In genomic region chr4:60189286-60189685, GRCh38 we compare ENCODE assay signal across 35 cellular contexts.
DNase-seq lines count a peak whose midpoint lies in the region; ATAC-seq, FAIRE-seq and TF ChIP-seq lines count a peak whose summit lies in the region.
"Had no signal": no experiment of that assay in that cellular context is flagged by ENCODE, and none has a peak within 500 bp of the region (broad histone marks: within the 10 kb centered on the region; RNA-seq: fewer than 3 reads in every experiment).

No MANE protein-coding gene starts in this region.

- H3K4me1 ChIP-seq in HepG2 (ENCODE audit: insufficient read depth, low read length) = no peaks in the 10 kb centered on the region
- H3K4me1 ChIP-seq in right lobe of liver = no peaks in the 10 kb centered on the region
- no peaks in the 10 kb centered on the region for H3K4me1 ChIP-seq in HEK293 (ENCODE audit: control insufficient read depth, insufficient read depth, low read length)
- H3K4me1 ChIP-seq in GM12878 (ENCODE audit: control insufficient read depth, insufficient read depth, low read length) = no peaks in the 10 kb centered on the region
- H3K4me1 ChIP-seq in K562 (replicated peaks in 1 of 2; ENCODE audit: control insufficient read depth in 2 of 2, insufficient read depth in 2 of 2, low read length in 2 of 2) = no peaks in the 10 kb centered on the region
- H3K4me1 ChIP-seq: A549; BE2C; BLaER1; BLaER1 treated with 17β-estradiol and CSF1 and Interleukin-3, amounts not matched to agents 10 nM and 100 nM; Caco-2 had no signal

- CTCF ChIA-PET in HepG2 (lab: Yijun Ruan, JAX; ENCODE audit: low intra/inter-chr PET ratio, low total read pairs) (no interaction called here), HEK293 (lab: Yijun Ruan, JAX) (interaction anchor here (1.4 kb wide), 1 partner anchor 11 kb away, joined by 4 read pairs; no protein-coding TSS in a partner anchor), GM12878 (lab: Yijun Ruan, JAX) (no interaction called here), K562 (lab: Yijun Ruan, JAX; ENCODE audit: low intra/inter-chr PET ratio) (no interaction called here)

- TF ChIP-seq POLR2A in HepG2 (IDR thresholded peaks at IDR 0.05; ENCODE audit: insufficient read depth in 1 of 2, low read depth in 2 of 2, low read length in 2 of 2) (no peak), right lobe of liver (IDR thresholded peaks at IDR 0.05) (no peak), GM12878 (IDR thresholded peaks at IDR 0.05; ENCODE audit: low read depth, low read length) (no peak), K562 (conservative IDR thresholded peaks at IDR 0.05) (no peak)

- under 1% methylated on average over 5 of the region's 5 CpGs for WGBS in HepG2 (ENCODE audit: low lambda C conversion rate)
- WGBS in right lobe of liver (ENCODE audit: insufficient coverage, low coverage, low lambda C conversion rate, missing lambda C conversion rate) = 55% methylated on average over 5 of the region's 5 CpGs
- WGBS in GM12878 (ENCODE audit: insufficient coverage, insufficient replicate concordance, low lambda C conversion rate, missing lambda C conversion rate) = 35% methylated on average over 5 of the region's 5 CpGs
- 2% methylated on average over 5 of the region's 5 CpGs for WGBS in K562 (ENCODE audit: insufficient coverage, low coverage, missing lambda C conversion rate)

- H2AFZ ChIP-seq in HepG2 (ENCODE audit: low read length) = no peak overlapping the region
- H2AFZ ChIP-seq in GM12878 (ENCODE audit: control insufficient read depth, low read depth, low read length) = no peak overlapping the region
- H2AFZ ChIP-seq in K562 (ENCODE audit: low read depth, low read length) = no peak overlapping the region

- SMC1A ChIA-PET in GM12878 (lab: Charles Lee; ENCODE audit: uncharacterized antibody, unreplicated experiment) = interaction anchor here (0.6 kb wide), 1 partner anchor 77 kb away, joined by 3 read pairs; no protein-coding TSS in a partner anchor

- DNase-seq in HepG2 (ENCODE audit: low spot score) = no peak
- no peak for DNase-seq in right lobe of liver
- no peak for DNase-seq in GM12878 (ENCODE audit: low read depth, low spot score)
- no peak for DNase-seq in K562 (ENCODE audit: extremely low read depth in 1 of 4, low spot score in 3 of 4)
- no peak for DNase-seq in activated CD4-positive, alpha-beta T cell treated with anti-CD3 and anti-CD28 coated beads for 48 hours
- no peak for DNase-seq in omental fat pad (ENCODE audit: low spot score)
- DNase-seq: 8988T; ACHN; AML-193; BE2C; C1 segment of cervical spinal cord; Caco-2; Calu3; CD4-positive, alpha-beta memory T cell; CD4-positive, alpha-beta T cell; CD4-positive, CD25-positive, alpha-beta regulatory T cell; CD8-positive, alpha-beta memory T cell; CD8-positive, alpha-beta T cell; COR-L47; DMS 273 treated with DMSO at 0.1 percent for 48 hours; DMS153; DMS53; DMS79; DMS79 treated with DMSO at 0.1 percent for 48 hours; DND-41; EL had no signal

- H3K36me3 ChIP-seq in HepG2 (replicated peaks in 1 of 2; ENCODE audit: control insufficient read depth in 1 of 2, insufficient read depth in 2 of 2, low read length in 2 of 2) (no peaks in the 10 kb centered on the region), right lobe of liver (no peaks in the 10 kb centered on the region), HEK293 (ENCODE audit: control insufficient read depth in 2 of 2, insufficient read depth in 1 of 2, low read length in 2 of 2) (no peaks in the 10 kb centered on the region), GM12878 (ENCODE audit: control insufficient read depth in 2 of 2, insufficient read depth in 2 of 2, low read length in 1 of 2) (no peaks in the 10 kb centered on the region), K562 (ENCODE audit: control insufficient read depth, insufficient read depth, low read length) (no peaks in the 10 kb centered on the region)
- H3K36me3 ChIP-seq: BE2C; BLaER1; BLaER1 treated with 17β-estradiol and CSF1 and Interleukin-3, amounts not matched to agents 10 nM and 100 nM had no signal

- TF ChIP-seq CTCF in HepG2 (CRISPR knock-in tag; IDR thresholded peaks at IDR 0.05) (no peak), right lobe of liver (IDR thresholded peaks at IDR 0.05) (no peak), HEK293 (tag by site-specific recombination; IDR thresholded peaks at IDR 0.05) (no peak), GM12878 (IDR thresholded peaks at IDR 0.05 in 2 of 3, conservative IDR thresholded peaks at IDR 0.05 in 1 of 3; ENCODE audit: control insufficient read depth in 2 of 3, extremely low read depth in 1 of 3, insufficient read depth in 1 of 3, low read depth in 3 of 3, low read length in 3 of 3) (no peak), K562 (IDR thresholded peaks at IDR 0.05 in 2 of 3, conservative IDR thresholded peaks at IDR 0.05 in 1 of 3; ENCODE audit: insufficient read depth in 2 of 3, low read depth in 1 of 3, low read length in 3 of 3) (no peak), omental fat pad (IDR thresholded peaks at IDR 0.05) (no peak)

- no peak overlapping the region for H3K4me3 ChIP-seq in HepG2 (replicated peaks in 1 of 3; ENCODE audit: insufficient read depth in 1 of 3, low read depth in 2 of 3, low read length in 3 of 3)
- no peak overlapping the region for H3K4me3 ChIP-seq in right lobe of liver
- no peak overlapping the region for H3K4me3 ChIP-seq in HEK293 (ENCODE audit: low read depth, low read length)
- H3K4me3 ChIP-seq in GM12878 = no peak overlapping the region
- no peak overlapping the region for H3K4me3 ChIP-seq in K562
- H3K4me3 ChIP-seq: A549; BLaER1; BLaER1 treated with 17β-estradiol and CSF1 and Interleukin-3, amounts not matched to agents 10 nM and 100 nM had no signal

- H3K4me2 ChIP-seq in HepG2 (ENCODE audit: low read depth, low read length) (no peak overlapping the region), GM12878 (ENCODE audit: control insufficient read depth, insufficient read depth) (no peak overlapping the region), K562 (ENCODE audit: insufficient read depth, low read length) (no peak overlapping the region)
- H3K4me2 ChIP-seq: A549; BLaER1; BLaER1 treated with 17β-estradiol and CSF1 and Interleukin-3, amounts not matched to agents 10 nM and 100 nM had no signal

- H4K20me1 ChIP-seq in HepG2 (ENCODE audit: insufficient read depth, low read length) (no peaks in the 10 kb centered on the region), GM12878 (ENCODE audit: control insufficient read depth, insufficient read depth) (no peaks in the 10 kb centered on the region), K562 (replicated peaks; ENCODE audit: control insufficient read depth, insufficient read depth, low read length) (no peaks in the 10 kb centered on the region)
- H4K20me1 ChIP-seq: BLaER1; BLaER1 treated with 17β-estradiol and CSF1 and Interleukin-3, amounts not matched to agents 10 nM and 100 nM had no signal

- no peaks in the 10 kb centered on the region for H3K9me3 ChIP-seq in HepG2 (ENCODE audit: low read length)
- no peaks in the 10 kb centered on the region for H3K9me3 ChIP-seq in right lobe of liver
- H3K9me3 ChIP-seq in HEK293 (ENCODE audit: control insufficient read depth, insufficient read depth, low read depth, low read length) = no peaks in the 10 kb centered on the region
- H3K9me3 ChIP-seq in GM12878 (replicated peaks; ENCODE audit: control insufficient read depth, insufficient read depth, low read length) = no peaks in the 10 kb centered on the region
- H3K9me3 ChIP-seq in K562 (replicated peaks; ENCODE audit: control insufficient read depth, insufficient read depth, low read depth, low read length) = no peaks in the 10 kb centered on the region
- H3K9me3 ChIP-seq: A549, BE2C, Caco-2 had no signal

- RAD21 ChIA-PET in GM12878 (lab: Charles Lee; ENCODE audit: unreplicated experiment) = no interaction called here

- ATAC-seq in HepG2 (no peak), right lobe of liver (no peak), GM12878 (no peak), K562 (no peak), GM18907 (IDR thresholded peaks at IDR 0.05; ENCODE audit: unreplicated experiment) (no peak), omental fat pad (ENCODE audit: low FRiP score) (no peak)
- ATAC-seq: A549; CD8-positive, alpha-beta T cell had no signal

- BruUV-seq in HepG2 (replicated peaks; lab: Mats Ljungman, UMichigan) = no TSS peak
- BruUV-seq in GM12878 (replicated peaks; lab: Mats Ljungman, UMichigan) = no TSS peak
- BruUV-seq in K562 (replicated peaks; lab: Mats Ljungman, UMichigan) = no TSS peak

- H3K27ac ChIP-seq in HepG2 (ENCODE audit: extremely low read length, insufficient read depth, low read length) (no peak overlapping the region), right lobe of liver (no peak overlapping the region), HEK293 (ENCODE audit: extremely low read depth, low read depth, low read length) (no peak overlapping the region), GM12878 (ENCODE audit: control insufficient read depth, insufficient read depth) (no peak overlapping the region), K562 (ENCODE audit: extremely low read depth, low read depth, low read length) (no peak overlapping the region)
- H3K27ac ChIP-seq: 22Rv1; A549; BLaER1; BLaER1 treated with 17β-estradiol and CSF1 and Interleukin-3, amounts not matched to agents 10 nM and 100 nM; C4-2B had no signal

- H3K9ac ChIP-seq in HepG2 (ENCODE audit: insufficient read depth, low read depth, low read length) = no peak overlapping the region
- H3K9ac ChIP-seq in GM12878 (ENCODE audit: control insufficient read depth, insufficient read depth, low read length) = no peak overlapping the region
- H3K9ac ChIP-seq in K562 (ENCODE audit: insufficient read depth in 1 of 2, low read depth in 2 of 2, low read length in 2 of 2) = no peak overlapping the region
- H3K9ac ChIP-seq: BLaER1; BLaER1 treated with 17β-estradiol and CSF1 and Interleukin-3, amounts not matched to agents 10 nM and 100 nM had no signal

- no peaks in the 10 kb centered on the region for H3K79me2 ChIP-seq in HepG2 (ENCODE audit: insufficient read depth, low read length)
- H3K79me2 ChIP-seq in GM12878 (ENCODE audit: control insufficient read depth, insufficient read depth, low read length) = no peaks in the 10 kb centered on the region
- no peaks in the 10 kb centered on the region for H3K79me2 ChIP-seq in K562 (ENCODE audit: control insufficient read depth, insufficient read depth, low read length)

- FAIRE-seq in HepG2 (lab: Jason Lieb, UNC) (no peak), GM12878 (lab: Jason Lieb, UNC) (no peak), K562 (lab: Jason Lieb, UNC) (no peak)
- FAIRE-seq: A204.1, A549, D721Med had no signal

- in situ Hi-C loops in HepG2 (cut with HindIII; ENCODE audit: extremely low pct_ligation_motif_present, low pct_unique_long_range_greater_than_20kb) (no loop called here), GM12878 (cut with MboI) (no loop called here), K562 (cut with MboI) (no loop called here)

- TF ChIP-seq RAD21 in HepG2 (CRISPR knock-in tag; IDR thresholded peaks at IDR 0.05) (no peak), GM12878 (IDR thresholded peaks at IDR 0.05; ENCODE audit: insufficient read depth, low read depth, low read length) (no peak), K562 (CRISPR knock-in tag; conservative IDR thresholded peaks at IDR 0.05 in 1 of 2, IDR thresholded peaks at IDR 0.05 in 1 of 2) (no peak)

- intact Hi-C loops in HepG2 (cut with micrococcal nuclease; ENCODE audit: unreplicated experiment) = no loop called here
- intact Hi-C loops in right lobe of liver (cut with DNase I) = no loop called here
- intact Hi-C loops in GM12878 (cut with micrococcal nuclease; ENCODE audit: unreplicated experiment) = no loop called here
- intact Hi-C loops in K562 (cut with micrococcal nuclease) = no loop called here

- no peaks in the 10 kb centered on the region for H3K9me1 ChIP-seq in K562 (ENCODE audit: control insufficient read depth, insufficient read depth, low read length)

- H3K27me3 ChIP-seq in HepG2 (ENCODE audit: control insufficient read depth in 1 of 2, insufficient read depth in 2 of 2, low read length in 2 of 2) (no peaks in the 10 kb centered on the region), right lobe of liver (no peaks in the 10 kb centered on the region), GM12878 (replicated peaks in 1 of 2; ENCODE audit: control insufficient read depth in 2 of 2, insufficient read depth in 2 of 2, low read length in 1 of 2) (no peaks in the 10 kb centered on the region), K562 (ENCODE audit: control insufficient read depth in 2 of 2, insufficient read depth in 2 of 2, low read length in 2 of 2) (no peaks in the 10 kb centered on the region)
- H3K27me3 ChIP-seq: BE2C; BLaER1; BLaER1 treated with 17β-estradiol and CSF1 and Interleukin-3, amounts not matched to agents 10 nM and 100 nM had no signal

- POLR2A ChIA-PET in HepG2 (lab: Yijun Ruan, JAX) (no interaction called here), HEK293 (lab: Yijun Ruan, JAX) (no interaction called here), GM12878 (lab: Charles Lee) (no interaction called here), K562 (lab: Yijun Ruan, JAX) (no interaction called here)

- no peak for TF ChIP-seq EP300 in HepG2 (IDR thresholded peaks at IDR 0.05; ENCODE audit: low read depth in 2 of 2, low read length in 2 of 2)
- no peak for TF ChIP-seq EP300 in HepG2 (CRISPR knock-in tag; IDR thresholded peaks at IDR 0.05; ENCODE audit: borderline replicate concordance)
- no peak for TF ChIP-seq EP300 in GM12878 (IDR thresholded peaks at IDR 0.05; ENCODE audit: borderline replicate concordance in 1 of 2, control insufficient read depth in 1 of 2, low read depth in 2 of 2, low read length in 2 of 2)
- TF ChIP-seq EP300 in K562 (IDR thresholded peaks at IDR 0.05; ENCODE audit: low read length) = no peak
